13 cellular contexts compared by ENCODE assay signal in genomic region chrX:10159069-10159468, GRCh38. TPM values are rescaled to one million over a fixed set of nuclear protein-coding genes. Genes with fewer than 3 reads are reported as not detected.
DNase-seq lines count a peak whose midpoint lies in the region; ATAC-seq and TF ChIP-seq lines count a peak whose summit lies in the region.
"Had no signal": no experiment of that assay in that cellular context is flagged by ENCODE, and none has a peak within 500 bp of the region (broad histone marks: within the 10 kb centered on the region; RNA-seq: fewer than 3 reads in every experiment).

No MANE protein-coding gene starts in this region.

- H3K27me3 ChIP-seq in HUES6 (ENCODE audit: control insufficient read depth, insufficient read depth, low read length): peaks cover 2% of the 10 kb centered on the region; the same call in 1 of the 2 replicates
- H3K27me3 ChIP-seq in OCI-LY1 (ENCODE audit: insufficient read depth, low read length): no peaks in the 10 kb centered on the region
- H3K27me3 ChIP-seq in endodermal cell (ENCODE audit: control insufficient read depth, insufficient read depth, low read length, poor library complexity, severe bottlenecking): no peaks in the 10 kb centered on the region

- TF ChIP-seq CTCF in OCI-LY1 (IDR thresholded peaks at IDR 0.05; ENCODE audit: low read length) (no peak), endodermal cell (conservative IDR thresholded peaks at IDR 0.05) (no peak), progenitor cell of endocrine pancreas (IDR thresholded peaks at IDR 0.05; ENCODE audit: unreplicated experiment) (no peak)

- H3K4me1 Mint-ChIP-seq in endodermal cell (peaks cover 18% of the 10 kb centered on the region), progenitor cell of endocrine pancreas (ENCODE audit: low read depth) (peaks cover 17% of the 10 kb centered on the region)
- H3K4me1 Mint-ChIP-seq in naive thymus-derived CD8-positive, alpha-beta T cell: peaks cover 0 to 22% (median 4%) of the 10 kb centered on the region in 4 donors

- H4K20me1 ChIP-seq in OCI-LY1 (ENCODE audit: insufficient read depth, low read length): no peaks in the 10 kb centered on the region

- POLR2A ChIA-PET in naive thymus-derived CD8-positive, alpha-beta T cell (lab: Charles Lee): no interaction called here

- H3K27ac ChIP-seq in HUES6 (ENCODE audit: low read depth, low read length) (no peak overlapping the region), OCI-LY1 (ENCODE audit: low read depth, low read length, poor library complexity, severe bottlenecking) (no peak overlapping the region), endodermal cell (ENCODE audit: low read depth, low read length) (no peak overlapping the region)

- peaks cover 2% of the 10 kb centered on the region for H3K27me3 Mint-ChIP-seq in endodermal cell (ENCODE audit: insufficient read depth)
- H3K27me3 Mint-ChIP-seq in progenitor cell of endocrine pancreas: peaks cover 3% of the 10 kb centered on the region
- H3K27me3 Mint-ChIP-seq in naive thymus-derived CD8-positive, alpha-beta T cell: peaks cover 12 to 46% (median 24%) of the 10 kb centered on the region in 5 donors

- H3K4me3 Mint-ChIP-seq in endodermal cell (peak overlapping the region; percentile 38), progenitor cell of endocrine pancreas (ENCODE audit: low read depth) (peak overlapping the region; percentile 47)
- H3K4me3 Mint-ChIP-seq in naive thymus-derived CD8-positive, alpha-beta T cell: peak overlapping the region in 1 of 10 donors; percentile 28
- H3K4me3 Mint-ChIP-seq: T-helper 1 cell treated with Interleukin-12 subunit alpha and Interleukin-12 subunit beta and Interleukin-4 antibody, amounts not matched to agents 30 μg/mL and 1 μg/mL, for 36 hours had no signal

- H3K27ac Mint-ChIP-seq in endodermal cell (no peak overlapping the region), progenitor cell of endocrine pancreas (peak overlapping the region; percentile 46)
- H3K27ac Mint-ChIP-seq in naive thymus-derived CD8-positive, alpha-beta T cell: no peak overlapping the region
- H3K27ac Mint-ChIP-seq: CD4-positive, CD25-positive, alpha-beta regulatory T cell; T-helper 1 cell treated with Interleukin-12 subunit alpha and Interleukin-12 subunit beta and Interleukin-4 antibody, amounts not matched to agents 30 μg/mL and 1 μg/mL, for 36 hours had no signal

- H3K9ac ChIP-seq in HUES6 (ENCODE audit: low read length): no peak overlapping the region
- no peak overlapping the region; the same call in 1 of the 2 replicates for H3K9ac ChIP-seq in OCI-LY1 (ENCODE audit: low read length)
- no peak overlapping the region for H3K9ac ChIP-seq in endodermal cell (ENCODE audit: extremely low read depth, low read length, poor library complexity, severe bottlenecking)

- no peaks in the 10 kb centered on the region for H3K36me3 ChIP-seq in HUES6 (ENCODE audit: control insufficient read depth, insufficient read depth, low read length)
- no peaks in the 10 kb centered on the region for H3K36me3 ChIP-seq in OCI-LY1 (ENCODE audit: insufficient read depth, low read length)
- H3K36me3 ChIP-seq in endodermal cell (ENCODE audit: control insufficient read depth, insufficient read depth, low read length): no peaks in the 10 kb centered on the region

- no peaks in the 10 kb centered on the region for H3K9me3 ChIP-seq in HUES6 (ENCODE audit: control insufficient read depth, insufficient read depth, low read depth, low read length)
- no peaks in the 10 kb centered on the region for H3K9me3 ChIP-seq in OCI-LY1 (ENCODE audit: low read length)
- H3K9me3 ChIP-seq in endodermal cell (ENCODE audit: control insufficient read depth, low read length): no peaks in the 10 kb centered on the region

- WGBS in endodermal cell (ENCODE audit: insufficient coverage in 1 of 2, insufficient read length in 1 of 2), 2 experiments: 51 to 80% methylated on average over 2 to 6 of the region's 9 CpGs

- peak overlapping the region; percentile 91 for H3K4me2 ChIP-seq in OCI-LY1 (ENCODE audit: low read length)

- H3F3A ChIP-seq in OCI-LY1 (ENCODE audit: insufficient read depth, low read length): no peaks in the 10 kb centered on the region

- no peak overlapping the region for H2AFZ ChIP-seq in OCI-LY1 (ENCODE audit: low read length)

- H3K36me3 Mint-ChIP-seq in endodermal cell (ENCODE audit: low read depth) (no peaks in the 10 kb centered on the region), progenitor cell of endocrine pancreas (ENCODE audit: insufficient read depth) (peaks cover under 1% of the 10 kb centered on the region)
- no peaks in the 10 kb centered on the region for H3K36me3 Mint-ChIP-seq in naive thymus-derived CD8-positive, alpha-beta T cell
- H3K36me3 Mint-ChIP-seq: CD4-positive, CD25-positive, alpha-beta regulatory T cell had no signal

- peak overlapping the region; percentile 52 for H3K4me3 ChIP-seq in HUES6 (ENCODE audit: low read depth, low read length)
- H3K4me3 ChIP-seq in OCI-LY1 (ENCODE audit: low read depth, low read length, poor library complexity, severe bottlenecking): peak overlapping the region; percentile 63
- peak overlapping the region; percentile 69 for H3K4me3 ChIP-seq in endodermal cell (ENCODE audit: low read length)

- H3K9me3 Mint-ChIP-seq in endodermal cell: peaks cover 57% of the 10 kb centered on the region
- H3K9me3 Mint-ChIP-seq in progenitor cell of endocrine pancreas (ENCODE audit: low read depth): peaks cover 15% of the 10 kb centered on the region
- H3K9me3 Mint-ChIP-seq in naive thymus-derived CD8-positive, alpha-beta T cell: peaks cover 0 to 8% (median 0%) of the 10 kb centered on the region in 9 donors
- H3K9me3 Mint-ChIP-seq: T-helper 1 cell treated with Interleukin-12 subunit alpha and Interleukin-12 subunit beta and Interleukin-4 antibody, amounts not matched to agents 30 μg/mL and 1 μg/mL, for 36 hours had no signal

- no peaks in the 10 kb centered on the region for H3K9me2 ChIP-seq in OCI-LY1 (ENCODE audit: low read depth, low read length)

- no peaks in the 10 kb centered on the region for H3K79me2 ChIP-seq in OCI-LY1 (ENCODE audit: insufficient read depth, low read length)

- H3K4me1 ChIP-seq in HUES6 (ENCODE audit: control insufficient read depth, insufficient read depth, low read length): peaks cover 42% of the 10 kb centered on the region
- peaks cover 46% of the 10 kb centered on the region for H3K4me1 ChIP-seq in OCI-LY1 (ENCODE audit: insufficient read depth, low read length, severe bottlenecking)
- peaks cover 2% of the 10 kb centered on the region for H3K4me1 ChIP-seq in endodermal cell (ENCODE audit: control insufficient read depth, insufficient read depth, low read length)

- ATAC-seq in GM19328 (IDR thresholded peaks at IDR 0.05; ENCODE audit: unreplicated experiment): no peak
- no peak for ATAC-seq in naive thymus-derived CD8-positive, alpha-beta T cell

- DNase-seq in endodermal cell (no peak), progenitor cell of endocrine pancreas (ENCODE audit: low spot score, unreplicated experiment) (no peak), NCI-H2107 (lab: John Stamatoyannopoulos, UW) (no peak)
- DNase-seq in naive thymus-derived CD8-positive, alpha-beta T cell: no peak
- no peak for DNase-seq in activated CD4-positive, alpha-beta T cell treated with anti-CD3 and anti-CD28 coated beads for 1 hour
- DNase-seq: activated CD4-positive, alpha-beta T cell treated with anti-CD3 and anti-CD28 coated beads, Interleukin-2, amount 50 U/mL, for 48 hours; activated gamma-delta T cell; CD4-positive, CD25-positive, alpha-beta regulatory T cell; NCI-H1092 had no signal

RNA-seq across cellular contexts. Expression of gene CLCN4, which starts 2.3 kb away (rescaled TPM):
- 1 to 10 TPM; 3.7 to 4.4 TPM for total RNA-seq in endodermal cell
- polyA plus RNA-seq in endodermal cell (2013, experiment 1 of 2): 6.9 TPM
- 7.7 TPM for polyA plus RNA-seq in endodermal cell (2013, experiment 2 of 2)
- total RNA-seq in progenitor cell of endocrine pancreas: 14.1 and 15.2 TPM in 2 replicates
- total RNA-seq in naive thymus-derived CD8-positive, alpha-beta T cell: under 1 TPM; 0.42 to 0.69 TPM
- not detected for polyA plus RNA-seq in naive thymus-derived CD8-positive, alpha-beta T cell
- polyA plus RNA-seq: CD4-positive, CD25-positive, alpha-beta regulatory T cell had no signal
